ENCODE assay signal across 22 cellular contexts in the genomic region with DNA sequence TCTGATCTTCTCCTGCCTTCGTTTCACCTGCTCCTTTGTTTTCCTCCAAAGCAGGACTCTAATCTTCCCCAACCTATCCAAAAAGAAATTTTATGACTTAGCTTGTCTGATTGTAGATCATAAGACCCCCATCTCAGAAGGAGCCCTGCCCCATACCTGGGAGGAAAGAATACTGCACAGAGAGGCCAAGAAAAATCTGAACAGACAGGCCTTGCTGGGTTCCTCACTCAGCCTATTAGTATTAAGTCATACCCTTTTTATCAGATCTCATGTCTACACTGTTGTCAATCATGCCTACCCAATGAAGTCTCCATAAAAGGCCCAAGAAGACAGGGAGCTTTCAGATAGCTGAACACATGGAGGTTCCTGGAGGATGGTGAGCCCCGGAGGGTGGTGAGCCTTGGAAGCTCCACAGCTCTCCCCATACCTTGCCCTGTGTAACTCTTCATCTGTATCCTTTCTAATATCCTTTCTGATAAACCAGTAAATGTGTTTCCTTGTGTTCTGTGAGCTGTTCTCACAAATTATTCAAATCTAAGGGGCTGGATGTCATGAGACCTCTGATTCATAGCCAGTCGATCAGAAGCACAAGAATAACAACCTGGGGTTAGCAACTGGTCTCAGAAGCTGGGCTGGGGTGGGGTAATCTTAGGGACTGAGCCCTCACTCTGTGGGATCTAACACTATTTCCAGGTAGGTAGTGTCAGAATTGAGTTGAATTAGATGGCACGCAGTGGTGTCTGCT.
"Had no signal": no experiment of that assay in that cellular context is flagged by ENCODE, and none has a peak within 500 bp of the region (broad histone marks: within the 10 kb centered on the region; RNA-seq: fewer than 3 reads in every experiment).

No MANE protein-coding gene starts in this region.

- H3K27ac ChIP-seq: RWPE1 had no signal

- H3K9me3 ChIP-seq: MG63, SK-N-SH had no signal

- H3K36me3 ChIP-seq: MG63 had no signal

- H3K27me3 ChIP-seq: MG63 had no signal

- H3K4me3 ChIP-seq: MG63 had no signal

- ATAC-seq: Panc1, PC-3 had no signal

- DNase-seq: KBM-7, MG63, NCI-H1092, NCI-H1105 treated with DMSO at 0.1 percent for 48 hours, NCI-H1417 treated with DMSO at 0.1 percent for 48 hours, NCI-H146, NCI-H1694 treated with DMSO at 0.1 percent for 48 hours, NCI-H1930, NCI-H2081, NCI-H2107, NCI-H2171, NCI-H226, NCI-H446, NCI-H510A, NCI-H524 treated with DMSO at 0.1 percent for 48 hours, NCI-H69, NCI-H774, PC-3, SHP77, SK-N-SH had no signal
